17 cellular contexts compared by ENCODE assay signal in the genomic region with DNA sequence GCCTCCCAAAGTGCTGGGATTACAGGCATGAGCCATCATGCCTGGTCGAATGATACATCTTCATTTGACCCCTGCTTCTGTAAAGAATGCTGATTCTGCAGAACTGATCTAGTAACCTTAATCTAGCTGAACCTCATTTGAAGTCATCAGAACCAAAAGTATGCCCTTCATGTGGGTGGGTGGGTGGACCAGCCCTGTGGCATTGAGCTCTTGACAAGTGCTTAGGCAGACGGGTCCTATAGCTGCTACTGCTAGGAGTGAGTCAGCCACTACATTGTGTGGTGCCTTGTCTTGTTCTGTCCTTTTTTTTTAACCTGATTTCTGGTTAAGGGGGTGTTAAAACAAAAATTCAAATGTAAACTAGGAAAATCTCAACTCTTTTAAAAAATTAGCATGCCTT. TPM values are rescaled to one million over a fixed set of nuclear protein-coding genes. Genes with fewer than 3 reads are reported as not detected.
DNase-seq lines count a peak whose midpoint lies in the region; ATAC-seq, FAIRE-seq and TF ChIP-seq lines count a peak whose summit lies in the region.
"Had no signal": no experiment of that assay in that cellular context is flagged by ENCODE, and none has a peak within 500 bp of the region (broad histone marks: within the 10 kb centered on the region; RNA-seq: fewer than 3 reads in every experiment).

No MANE protein-coding gene starts in this region.

- H2AFZ ChIP-seq in HepG2 (ENCODE audit: low read length) (no peak overlapping the region), fibroblast of lung (ENCODE audit: low read length) (no peak overlapping the region)
- H2AFZ ChIP-seq: hepatocyte had no signal

- no peak for ATAC-seq in HepG2
- ATAC-seq in right lobe of liver = no peak
- no peak for ATAC-seq in GM21529 (IDR thresholded peaks at IDR 0.05; ENCODE audit: unreplicated experiment)
- no peak for ATAC-seq in GM21528 (IDR thresholded peaks at IDR 0.05; ENCODE audit: low FRiP score, unreplicated experiment)

- peaks cover 39% of the 10 kb centered on the region for H3K36me3 Mint-ChIP-seq in activated naive CD8-positive, alpha-beta T cell treated with anti-CD3 and anti-CD28 coated beads for 36 hours

- H3K9me3 ChIP-seq in HepG2 (ENCODE audit: low read length) = no peaks in the 10 kb centered on the region
- H3K9me3 ChIP-seq in right lobe of liver = no peaks in the 10 kb centered on the region
- H3K9me3 ChIP-seq in fibroblast of lung (ENCODE audit: control insufficient read depth, insufficient read depth, low read depth, low read length) = no peaks in the 10 kb centered on the region
- H3K9me3 ChIP-seq in subcutaneous abdominal adipose tissue (ENCODE audit: control insufficient read depth in 5 of 5, low read length in 5 of 5) = no peaks in the 10 kb centered on the region

- H3K4me3 Mint-ChIP-seq in activated naive CD8-positive, alpha-beta T cell treated with anti-CD3 and anti-CD28 coated beads for 36 hours = no peak overlapping the region
- H3K4me3 Mint-ChIP-seq: activated naive CD8-positive, alpha-beta T cell treated with anti-CD3 and anti-CD28 coated beads, Interleukin-2, amount 10 ng/mL, durations not matched to agents 7 days and 5 days had no signal

- no TSS peak for BruUV-seq in HepG2 (replicated peaks; lab: Mats Ljungman, UMichigan)

- POLR2A ChIA-PET in HepG2 (lab: Yijun Ruan, JAX) = interaction anchor here (0.7 kb wide), 1 partner anchor 171 kb away, joined by 5 read pairs; no protein-coding TSS in a partner anchor

- H3K27ac ChIP-seq in HepG2 (ENCODE audit: extremely low read length, insufficient read depth, low read length) = no peak overlapping the region
- H3K27ac ChIP-seq in right lobe of liver = no peak overlapping the region
- H3K27ac ChIP-seq in fibroblast of lung (ENCODE audit: insufficient read depth, low read length) = peak overlapping the region; percentile 56
- H3K27ac ChIP-seq in subcutaneous abdominal adipose tissue (ENCODE audit: low read depth, low read length) = peak overlapping the region; percentile 11
- H3K27ac ChIP-seq: hepatocyte, HL-60 had no signal

- CTCF ChIA-PET in HepG2 (lab: Yijun Ruan, JAX; ENCODE audit: low intra/inter-chr PET ratio, low total read pairs) = no interaction called here

- TF ChIP-seq CTCF in HepG2 (CRISPR knock-in tag; IDR thresholded peaks at IDR 0.05) (no peak), right lobe of liver (IDR thresholded peaks at IDR 0.05) (no peak), fibroblast of lung (conservative IDR thresholded peaks at IDR 0.05 in 1 of 2, IDR thresholded peaks at IDR 0.05 in 1 of 2; ENCODE audit: low read depth in 1 of 2, low read length in 2 of 2) (no peak)

- H3K4me3 ChIP-seq in HepG2 (replicated peaks in 1 of 3; ENCODE audit: insufficient read depth in 1 of 3, low read depth in 2 of 3, low read length in 3 of 3) (no peak overlapping the region), right lobe of liver (no peak overlapping the region), fibroblast of lung (replicated peaks in 1 of 4; ENCODE audit: control extremely low read depth in 1 of 4, insufficient read depth in 1 of 4, low read depth in 3 of 4, low read length in 4 of 4) (no peak overlapping the region), subcutaneous abdominal adipose tissue (ENCODE audit: low read depth in 1 of 5, low read length in 5 of 5) (no peak overlapping the region)
- H3K4me3 ChIP-seq: hepatocyte had no signal

- H3K9ac ChIP-seq in HepG2 (ENCODE audit: insufficient read depth, low read depth, low read length) (no peak overlapping the region), fibroblast of lung (ENCODE audit: insufficient read depth, low read length) (no peak overlapping the region), subcutaneous abdominal adipose tissue (ENCODE audit: low read length in 5 of 5) (no peak overlapping the region)

- H3K27me3 Mint-ChIP-seq in activated naive CD8-positive, alpha-beta T cell treated with anti-CD3 and anti-CD28 coated beads for 36 hours = no peaks in the 10 kb centered on the region
- H3K27me3 Mint-ChIP-seq: activated naive CD8-positive, alpha-beta T cell treated with anti-CD3 and anti-CD28 coated beads, Interleukin-2, amount 10 ng/mL, durations not matched to agents 7 days and 5 days had no signal

- TF ChIP-seq POLR2A in HepG2 (IDR thresholded peaks at IDR 0.05; ENCODE audit: insufficient read depth in 1 of 2, low read depth in 2 of 2, low read length in 2 of 2) = 0 out of 4 replicates have a peak, but pooled peaks of 1 of the 2 experiments have one; percentile 22
- TF ChIP-seq POLR2A in right lobe of liver (IDR thresholded peaks at IDR 0.05) = no peak

- peak overlapping the region; percentile 49 for H3K27ac Mint-ChIP-seq in activated naive CD8-positive, alpha-beta T cell treated with anti-CD3 and anti-CD28 coated beads for 36 hours
- H3K27ac Mint-ChIP-seq: activated naive CD8-positive, alpha-beta T cell treated with anti-CD3 and anti-CD28 coated beads, Interleukin-2, amount 10 ng/mL, durations not matched to agents 7 days and 5 days had no signal

- no peak for FAIRE-seq in HepG2 (lab: Jason Lieb, UNC)

- DNase-seq in HepG2 (ENCODE audit: low spot score) = no peak
- no peak for DNase-seq in right lobe of liver
- no peak for DNase-seq in activated naive CD8-positive, alpha-beta T cell treated with anti-CD3 and anti-CD28 coated beads for 36 hours
- peak; percentile 63 to 79 for DNase-seq in fibroblast of lung (ENCODE audit: low read depth in 2 of 2)
- no peak for DNase-seq in NCI-H1048 (lab: John Stamatoyannopoulos, UW)
- DNase-seq: activated naive CD8-positive, alpha-beta T cell treated with anti-CD3 and anti-CD28 coated beads, Interleukin-2, amount 10 ng/mL, durations not matched to agents 7 days and 5 days; DND-41; MV-4-11; NCI-H524; occipital lobe; stimulated activated naive CD4-positive, alpha-beta T cell; T-helper 9 cell had no signal

- H3K4me1 ChIP-seq in HepG2 (ENCODE audit: insufficient read depth, low read length) (no peaks in the 10 kb centered on the region), right lobe of liver (no peaks in the 10 kb centered on the region), fibroblast of lung (ENCODE audit: control insufficient read depth, extremely low read depth, insufficient read depth, low read length) (peaks cover 14% of the 10 kb centered on the region), subcutaneous abdominal adipose tissue (ENCODE audit: control insufficient read depth in 5 of 5, insufficient read depth in 5 of 5, low read length in 5 of 5) (peaks cover 0 to 12% (median 5%) of the 10 kb centered on the region in 5 donors)

- intact Hi-C loops in HepG2 (cut with micrococcal nuclease; ENCODE audit: unreplicated experiment) (no loop called here), right lobe of liver (cut with DNase I) (no loop called here)

- no peaks in the 10 kb centered on the region for H3K9me3 Mint-ChIP-seq in activated naive CD8-positive, alpha-beta T cell treated with anti-CD3 and anti-CD28 coated beads for 36 hours
- H3K9me3 Mint-ChIP-seq: activated naive CD8-positive, alpha-beta T cell treated with anti-CD3 and anti-CD28 coated beads, Interleukin-2, amount 10 ng/mL, durations not matched to agents 7 days and 5 days had no signal

- H3K36me3 ChIP-seq in HepG2 (replicated peaks in 1 of 2; ENCODE audit: control insufficient read depth in 1 of 2, insufficient read depth in 2 of 2, low read length in 2 of 2) (peaks cover 60 to 96% of the 10 kb centered on the region in 2 experiments), right lobe of liver (peaks cover 6 to 98% (median 57%) of the 10 kb centered on the region in 4 donors), fibroblast of lung (ENCODE audit: control insufficient read depth, insufficient read depth, low read length) (peaks cover 26% of the 10 kb centered on the region), subcutaneous abdominal adipose tissue (ENCODE audit: control insufficient read depth in 5 of 5, insufficient read depth in 5 of 5, low read length in 5 of 5) (peaks cover 67 to 100% (median 82%) of the 10 kb centered on the region in 5 donors)

- WGBS in HepG2 (ENCODE audit: low lambda C conversion rate) = 72% methylated on average over 2 of the region's 2 CpGs
- 20% methylated on average over 1 of the region's 2 CpGs for WGBS in right lobe of liver (ENCODE audit: insufficient coverage, low coverage, low lambda C conversion rate, missing lambda C conversion rate)

- H4K20me1 ChIP-seq in HepG2 (ENCODE audit: insufficient read depth, low read length) = peaks cover 43% of the 10 kb centered on the region
- no peaks in the 10 kb centered on the region for H4K20me1 ChIP-seq in fibroblast of lung (ENCODE audit: control insufficient read depth, extremely low read depth, insufficient read depth, low read length)

- in situ Hi-C loops in HepG2 (cut with HindIII; ENCODE audit: extremely low pct_ligation_motif_present, low pct_unique_long_range_greater_than_20kb) = no loop called here

- peaks cover 32% of the 10 kb centered on the region for H3K79me2 ChIP-seq in HepG2 (ENCODE audit: insufficient read depth, low read length)
- H3K79me2 ChIP-seq in fibroblast of lung (ENCODE audit: control insufficient read depth, insufficient read depth, low read length) = peaks cover 35% of the 10 kb centered on the region

- TF ChIP-seq RAD21 in HepG2 (CRISPR knock-in tag; IDR thresholded peaks at IDR 0.05) = no peak

- H3K4me1 Mint-ChIP-seq in activated naive CD8-positive, alpha-beta T cell treated with anti-CD3 and anti-CD28 coated beads for 36 hours = peaks cover 26% of the 10 kb centered on the region

- H3K27me3 ChIP-seq in HepG2 (ENCODE audit: control insufficient read depth in 1 of 2, insufficient read depth in 2 of 2, low read length in 2 of 2) (no peaks in the 10 kb centered on the region), right lobe of liver (no peaks in the 10 kb centered on the region), fibroblast of lung (ENCODE audit: control insufficient read depth, insufficient read depth, low read length) (no peaks in the 10 kb centered on the region), subcutaneous abdominal adipose tissue (ENCODE audit: control insufficient read depth in 5 of 5, insufficient read depth in 4 of 5, low read length in 5 of 5) (no peaks in the 10 kb centered on the region)
- H3K27me3 ChIP-seq: hepatocyte had no signal

- no peak for TF ChIP-seq EP300 in HepG2 (IDR thresholded peaks at IDR 0.05; ENCODE audit: low read depth in 2 of 2, low read length in 2 of 2)
- no peak for TF ChIP-seq EP300 in HepG2 (CRISPR knock-in tag; IDR thresholded peaks at IDR 0.05; ENCODE audit: borderline replicate concordance)

- H3K4me2 ChIP-seq in HepG2 (ENCODE audit: low read depth, low read length) = no peak overlapping the region
- H3K4me2 ChIP-seq in fibroblast of lung (ENCODE audit: extremely low read depth, insufficient read depth, low read length) = peak overlapping the region; percentile 56
- H3K4me2 ChIP-seq: hepatocyte had no signal

RNA-seq across cellular contexts. Expression of a gene that starts 29.6 kb away (rescaled TPM):
- total RNA-seq in HepG2 (2016; rRNA removed; fragmentation: Illumina TruSeq; extraction: Trizol) (500 and 817 TPM in 2 replicates), right lobe of liver (100 to 1,000 TPM in 1 of 6 experiments, 10 to 100 TPM in 5; 51.4 to 110 (median 90.7) TPM), fibroblast of lung (81.9 and 107 TPM in 2 replicates)
- 52.3 and 54.5 TPM in 2 replicates for total RNA-seq in HepG2 (2016; cell fraction: cytosol; rRNA removed; fragmentation: Illumina TruSeq; extraction: Trizol; ENCODE audit: low read depth)
- total RNA-seq in HepG2 (2016; cell fraction: insoluble cytoplasmic fraction; rRNA removed; fragmentation: Illumina TruSeq; extraction: Trizol) = 484 and 682 TPM in 2 replicates
- total RNA-seq in HepG2 (2016; cell fraction: membrane; rRNA removed; fragmentation: Illumina TruSeq; extraction: Trizol) = 138 and 170 TPM in 2 replicates
- total RNA-seq in HepG2 (2016; cell fraction: nucleus; rRNA removed; fragmentation: Illumina TruSeq; extraction: Trizol) = 336 and 347 TPM in 2 replicates
- polyA plus RNA-seq in HepG2 (2011; rRNA removed) (140 and 157 TPM in 2 replicates), fibroblast of lung (89.2 and 166 TPM in 2 replicates)
- polyA plus RNA-seq in HepG2 (2011; cell fraction: cytosol; rRNA removed) = 134 and 147 TPM in 2 replicates
- polyA plus RNA-seq in HepG2 (2011; cell fraction: nucleus; rRNA removed) = 150 and 189 TPM in 2 replicates
- polyA plus RNA-seq in HepG2 (2012) = 211 and 269 TPM in 2 replicates
- 31.7 and 36.7 TPM in 2 replicates for polyA plus RNA-seq in HepG2 (2016; cell fraction: cytosol; fragmentation: Illumina TruSeq; extraction: Trizol; ENCODE audit: low read depth)
- polyA plus RNA-seq in HepG2 (2016; cell fraction: insoluble cytoplasmic fraction; fragmentation: Illumina TruSeq; extraction: Trizol; ENCODE audit: low read depth) = 551 and 651 TPM in 2 replicates
- polyA plus RNA-seq in HepG2 (2016; cell fraction: membrane; fragmentation: Illumina TruSeq; extraction: Trizol; ENCODE audit: low read depth) = 103 and 131 TPM in 2 replicates
- 452 and 475 TPM in 2 replicates for polyA plus RNA-seq in HepG2 (2016; cell fraction: nucleus; fragmentation: Illumina TruSeq; extraction: Trizol; ENCODE audit: insufficient read depth, low read depth)
- 774 and 825 TPM in 2 replicates for polyA minus RNA-seq in HepG2 (2011; rRNA and poly(A)+ RNA removed; ENCODE audit: low replicate concordance)
- 152 and 162 TPM in 2 replicates for polyA minus RNA-seq in HepG2 (2011; cell fraction: cytosol; rRNA and poly(A)+ RNA removed)
- polyA minus RNA-seq in HepG2 (2011; cell fraction: nucleus; rRNA and poly(A)+ RNA removed) = 238 and 284 TPM in 2 replicates
- total RNA-seq in activated naive CD8-positive, alpha-beta T cell treated with anti-CD3 and anti-CD28 coated beads for 36 hours = 100 to 1,000 TPM; 545 to 550 TPM
- 183 and 273 TPM in 2 replicates for polyA plus RNA-seq in fibroblast of lung (2012)
- polyA minus RNA-seq in fibroblast of lung (ENCODE audit: low replicate concordance) = 343 and 595 TPM in 2 replicates

RNA-seq across cellular contexts. Expression of a gene that starts 29.8 kb away (rescaled TPM):
- total RNA-seq in HepG2 (2016; rRNA removed; fragmentation: Illumina TruSeq; extraction: Trizol) (73.8 and 85.7 TPM in 2 replicates), right lobe of liver (10 to 100 TPM; 24.5 to 32.9 (median 30.7) TPM), fibroblast of lung (79.6 and 117 TPM in 2 replicates)
- total RNA-seq in HepG2 (2016; cell fraction: cytosol; rRNA removed; fragmentation: Illumina TruSeq; extraction: Trizol; ENCODE audit: low read depth) = 9.8 and 10.8 TPM in 2 replicates
- total RNA-seq in HepG2 (2016; cell fraction: insoluble cytoplasmic fraction; rRNA removed; fragmentation: Illumina TruSeq; extraction: Trizol) = 73.6 and 85.8 TPM in 2 replicates
- total RNA-seq in HepG2 (2016; cell fraction: membrane; rRNA removed; fragmentation: Illumina TruSeq; extraction: Trizol) = 16.2 and 17.5 TPM in 2 replicates
- total RNA-seq in HepG2 (2016; cell fraction: nucleus; rRNA removed; fragmentation: Illumina TruSeq; extraction: Trizol) = 47.2 and 51.5 TPM in 2 replicates
- polyA plus RNA-seq in HepG2 (2011; rRNA removed) (51.1 and 52.7 TPM in 2 replicates), fibroblast of lung (36.2 and 50.7 TPM in 2 replicates)
- polyA plus RNA-seq in HepG2 (2011; cell fraction: cytosol; rRNA removed) = 40.4 and 61.2 TPM in 2 replicates
- 138 and 141 TPM in 2 replicates for polyA plus RNA-seq in HepG2 (2011; cell fraction: nucleus; rRNA removed)
- polyA plus RNA-seq in HepG2 (2012) = 38.9 and 41.3 TPM in 2 replicates
- polyA plus RNA-seq in HepG2 (2016; cell fraction: cytosol; fragmentation: Illumina TruSeq; extraction: Trizol; ENCODE audit: low read depth) = 4.5 and 4.8 TPM in 2 replicates
- 53.2 and 57.0 TPM in 2 replicates for polyA plus RNA-seq in HepG2 (2016; cell fraction: insoluble cytoplasmic fraction; fragmentation: Illumina TruSeq; extraction: Trizol; ENCODE audit: low read depth)
- 5.8 and 7.8 TPM in 2 replicates for polyA plus RNA-seq in HepG2 (2016; cell fraction: membrane; fragmentation: Illumina TruSeq; extraction: Trizol; ENCODE audit: low read depth)
- polyA plus RNA-seq in HepG2 (2016; cell fraction: nucleus; fragmentation: Illumina TruSeq; extraction: Trizol; ENCODE audit: insufficient read depth, low read depth) = 75.3 and 76.0 TPM in 2 replicates
- polyA minus RNA-seq in HepG2 (2011; rRNA and poly(A)+ RNA removed; ENCODE audit: low replicate concordance) = 62.6 and 88.2 TPM in 2 replicates
- 21.7 and 23.0 TPM in 2 replicates for polyA minus RNA-seq in HepG2 (2011; cell fraction: cytosol; rRNA and poly(A)+ RNA removed)
- polyA minus RNA-seq in HepG2 (2011; cell fraction: nucleus; rRNA and poly(A)+ RNA removed) = 43.4 and 56.8 TPM in 2 replicates
- 10 to 100 TPM; 45.5 TPM for total RNA-seq in activated naive CD8-positive, alpha-beta T cell treated with anti-CD3 and anti-CD28 coated beads for 36 hours
- polyA plus RNA-seq in fibroblast of lung (2012) = 37.7 and 56.8 TPM in 2 replicates
- 87.9 and 103 TPM in 2 replicates for polyA minus RNA-seq in fibroblast of lung (ENCODE audit: low replicate concordance)

Comparison
In these comparisons a context has a peak if more than half of its experiments do, and no peak if none do; other contexts are left out.
1. DNase-seq: peak in fibroblast of lung (2 of 2); none in HepG2 (single experiment), right lobe of liver (0 of 3), activated naive CD8-positive, alpha-beta T cell treated with anti-CD3 and anti-CD28 coated beads for 36 hours (single experiment) and NCI-H1048 (single experiment).
2. H3K27ac ChIP-seq: peak in fibroblast of lung (single experiment) and subcutaneous abdominal adipose tissue (single experiment); none in HepG2 (single experiment) and right lobe of liver (0 of 3).